ENCODE assay signal across 1 cellular context in the genomic region with DNA sequence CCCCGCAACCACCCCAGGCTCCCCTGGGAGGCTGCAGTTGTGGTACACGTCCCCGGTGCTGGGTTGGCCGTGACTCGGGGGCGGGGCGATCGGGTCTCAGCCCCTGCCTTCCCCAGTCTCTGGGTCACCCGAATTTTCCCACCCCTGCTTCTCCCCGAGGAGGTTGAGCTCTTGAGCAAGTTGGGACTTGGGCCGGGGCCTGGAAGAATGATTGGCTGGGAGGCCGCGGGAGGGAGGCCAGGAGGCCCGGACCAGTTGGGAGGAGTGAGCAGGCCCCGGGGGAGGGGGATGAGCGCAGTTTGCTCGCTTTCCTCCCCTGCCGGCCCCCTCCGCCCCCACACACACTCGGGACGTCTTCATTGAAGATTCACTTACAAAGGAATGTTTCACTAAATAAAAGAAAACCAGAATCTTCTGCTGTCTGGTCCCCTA.
A peak's percentile ranks its signal among the peaks of the same experiment; 100 is the strongest.
TF ChIP-seq lines count a peak whose summit lies in the region.

No MANE protein-coding gene starts in this region.

TF ChIP-seq in GM12878, 131 proteins besides CTCF, POLR2A, EP300 and RAD21:
- TF ChIP-seq IKZF2 (IDR thresholded peaks at IDR 0.05) (peak in 1 of 2 experiments; percentile 36; a peak in 1 of 4 replicates), IKZF1 (conservative IDR thresholded peaks at IDR 0.05) (peak; percentile 10; the same call in 1 of the 2 replicates), POLR2AphosphoS5 (IDR thresholded peaks at IDR 0.05; ENCODE audit: low read length) (no peak), MEF2B (IDR thresholded peaks at IDR 0.05; ENCODE audit: partially characterized antibody, poor library complexity, severe bottlenecking) (peak; percentile 84), RCOR1 (conservative IDR thresholded peaks at IDR 0.05; ENCODE audit: low read depth, low read length) (no peak), EGR1 (IDR thresholded peaks at IDR 0.05; ENCODE audit: borderline replicate concordance in 1 of 2, low read depth in 2 of 2, low read length in 2 of 2) (peak in 1 of 2 experiments; percentile 80; a peak in 2 of 3 replicates), EED (IDR thresholded peaks at IDR 0.05; ENCODE audit: low read depth) (peak; percentile 30; the same call in 1 of the 2 replicates), MTA2 (IDR thresholded peaks at IDR 0.05; ENCODE audit: low read depth) (0 out of 2 replicates have a peak, but pooled peaks have one; percentile 14), ZNF217 (IDR thresholded peaks at IDR 0.05) (no peak), BCL11A (IDR thresholded peaks at IDR 0.05; ENCODE audit: low read depth, low read length) (no peak), CBX5 (IDR thresholded peaks at IDR 0.05; ENCODE audit: low read depth) (no peak), JUNB (IDR thresholded peaks at IDR 0.05) (no peak), WRNIP1 (IDR thresholded peaks at IDR 0.05; ENCODE audit: borderline replicate concordance, low read depth, low read length) (no peak)
- TF ChIP-seq, protein P1, sequence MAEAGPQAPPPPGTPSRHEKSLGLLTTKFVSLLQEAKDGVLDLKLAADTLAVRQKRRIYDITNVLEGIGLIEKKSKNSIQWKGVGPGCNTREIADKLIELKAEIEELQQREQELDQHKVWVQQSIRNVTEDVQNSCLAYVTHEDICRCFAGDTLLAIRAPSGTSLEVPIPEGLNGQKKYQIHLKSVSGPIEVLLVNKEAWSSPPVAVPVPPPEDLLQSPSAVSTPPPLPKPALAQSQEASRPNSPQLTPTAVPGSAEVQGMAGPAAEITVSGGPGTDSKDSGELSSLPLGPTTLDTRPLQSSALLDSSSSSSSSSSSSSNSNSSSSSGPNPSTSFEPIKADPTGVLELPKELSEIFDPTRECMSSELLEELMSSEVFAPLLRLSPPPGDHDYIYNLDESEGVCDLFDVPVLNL (IDR thresholded peaks at IDR 0.05; ENCODE audit: low read depth, low read length), result no peak
TF ChIP-seq in GM12878: peak in this region for 6.
